16 cellular contexts compared by ENCODE assay signal in genomic region chr2:127664895-127665225, GRCh38. TPM values are rescaled to one million over a fixed set of nuclear protein-coding genes. Genes with fewer than 3 reads are reported as not detected.
DNase-seq lines count a peak whose midpoint lies in the region; ATAC-seq and TF ChIP-seq lines count a peak whose summit lies in the region.
"Had no signal": no experiment of that assay in that cellular context is flagged by ENCODE, and none has a peak within 500 bp of the region (broad histone marks: within the 10 kb centered on the region; RNA-seq: fewer than 3 reads in every experiment).

No MANE protein-coding gene starts in this region.

- TF ChIP-seq CTCF in left ventricle myocardium inferior (IDR thresholded peaks at IDR 0.05; ENCODE audit: borderline replicate concordance) = no peak
- TF ChIP-seq CTCF in gastroesophageal sphincter (IDR thresholded peaks at IDR 0.05) = no peak
- TF ChIP-seq CTCF in ovary (IDR thresholded peaks at IDR 0.05) = no peak
- no peak for TF ChIP-seq CTCF in upper lobe of left lung (IDR thresholded peaks at IDR 0.05)

- no peak for TF ChIP-seq EP300 in gastroesophageal sphincter (IDR thresholded peaks at IDR 0.05)
- TF ChIP-seq EP300 in ovary (IDR thresholded peaks at IDR 0.05) = no peak
- no peak for TF ChIP-seq EP300 in upper lobe of left lung (IDR thresholded peaks at IDR 0.05)

- H3K27me3 ChIP-seq in left ventricle myocardium inferior (ENCODE audit: low read depth) (peaks cover 7% of the 10 kb centered on the region), gastroesophageal sphincter (no peaks in the 10 kb centered on the region), ovary (no peaks in the 10 kb centered on the region), upper lobe of left lung (peaks cover 0 to 6% (median under 1%) of the 10 kb centered on the region in 4 donors)
- H3K27me3 ChIP-seq: SJCRH30 had no signal

- no peaks in the 10 kb centered on the region for H3K9me3 Mint-ChIP-seq in activated CD4-positive, alpha-beta memory T cell treated with anti-CD3 and anti-CD28 coated beads for 36 hours
- no peaks in the 10 kb centered on the region for H3K9me3 Mint-ChIP-seq in activated T-cell treated with anti-CD3 and anti-CD28 coated beads, Interleukin-2, amount 50 U/mL, for 72 hours

- H3K27me3 Mint-ChIP-seq in activated CD4-positive, alpha-beta memory T cell treated with anti-CD3 and anti-CD28 coated beads for 36 hours = peaks cover 49% of the 10 kb centered on the region
- peaks cover 54% of the 10 kb centered on the region for H3K27me3 Mint-ChIP-seq in activated T-cell treated with anti-CD3 and anti-CD28 coated beads, Interleukin-2, amount 50 U/mL, for 72 hours (ENCODE audit: low read depth)

- no peak for TF ChIP-seq POLR2A in gastroesophageal sphincter (IDR thresholded peaks at IDR 0.05)
- no peak for TF ChIP-seq POLR2A in ovary (IDR thresholded peaks at IDR 0.05)
- TF ChIP-seq POLR2A in upper lobe of left lung (IDR thresholded peaks at IDR 0.05) = no peak

- POLR2A ChIA-PET in activated CD4-positive, alpha-beta memory T cell treated with anti-CD3 and anti-CD28 coated beads for 36 hours (lab: Charles Lee) = interaction anchor here (0.5 kb wide), 1 partner anchor 125 kb away, joined by 3 read pairs; no protein-coding TSS in a partner anchor

- H3K4me3 ChIP-seq in left ventricle myocardium inferior = peak overlapping the region; percentile 62
- peak overlapping the region; percentile 2 to 54 for H3K4me3 ChIP-seq in gastroesophageal sphincter
- peak overlapping the region; percentile 26 for H3K4me3 ChIP-seq in ovary
- peak overlapping the region in 3 of 4 donors; percentile 33 to 47 (median 45) for H3K4me3 ChIP-seq in upper lobe of left lung
- H3K4me3 ChIP-seq: GM12878, SJCRH30 had no signal

- CTCF ChIA-PET in activated CD4-positive, alpha-beta memory T cell treated with anti-CD3 and anti-CD28 coated beads for 36 hours (lab: Charles Lee) = no interaction called here

- H3K36me3 ChIP-seq in left ventricle myocardium inferior (peaks cover 11% of the 10 kb centered on the region), gastroesophageal sphincter (peaks cover 0 to 9% of the 10 kb centered on the region in 2 donors), ovary (no peaks in the 10 kb centered on the region), upper lobe of left lung (peaks cover 0 to 8% (median 0%) of the 10 kb centered on the region in 4 donors)
- H3K36me3 ChIP-seq: SJCRH30 had no signal

- intact Hi-C loops in left ventricle myocardium inferior (cut with micrococcal nuclease) = no loop called here
- intact Hi-C loops in Right ventricle myocardium superior (cut with DNase I) = no loop called here
- intact Hi-C loops in ovary (cut with DNase I) = no loop called here
- intact Hi-C loops in activated CD4-positive, alpha-beta memory T cell treated with anti-CD3 and anti-CD28 coated beads for 36 hours (cut with micrococcal nuclease) = no loop called here

- 27 to 60% methylated on average over 3 of the region's 6 CpGs for WGBS in gastroesophageal sphincter (ENCODE audit: low coverage in 1 of 2), 2 donors
- WGBS in ovary, 3 donors = 89 to 95% (median 93%) methylated on average over 6 of the region's 6 CpGs
- WGBS in upper lobe of left lung, 2 donors = 76 to 80% methylated on average over 5 to 6 of the region's 6 CpGs

- no peaks in the 10 kb centered on the region for H3K4me1 Mint-ChIP-seq in activated CD4-positive, alpha-beta memory T cell treated with anti-CD3 and anti-CD28 coated beads for 36 hours (ENCODE audit: low read depth)
- peaks cover 3% of the 10 kb centered on the region for H3K4me1 Mint-ChIP-seq in activated T-cell treated with anti-CD3 and anti-CD28 coated beads, Interleukin-2, amount 50 U/mL, for 72 hours (ENCODE audit: low read depth)

- H3K36me3 Mint-ChIP-seq in activated CD4-positive, alpha-beta memory T cell treated with anti-CD3 and anti-CD28 coated beads for 36 hours = no peaks in the 10 kb centered on the region
- H3K36me3 Mint-ChIP-seq in activated T-cell treated with anti-CD3 and anti-CD28 coated beads, Interleukin-2, amount 50 U/mL, for 72 hours (ENCODE audit: insufficient read depth in 2 of 2) = no peaks in the 10 kb centered on the region

- H3K27ac Mint-ChIP-seq in activated CD4-positive, alpha-beta memory T cell treated with anti-CD3 and anti-CD28 coated beads for 36 hours = no peak overlapping the region
- no peak overlapping the region for H3K27ac Mint-ChIP-seq in activated T-cell treated with anti-CD3 and anti-CD28 coated beads, Interleukin-2, amount 50 U/mL, for 72 hours

- no peak overlapping the region for H3K4me3 Mint-ChIP-seq in activated CD4-positive, alpha-beta memory T cell treated with anti-CD3 and anti-CD28 coated beads for 36 hours
- H3K4me3 Mint-ChIP-seq in activated T-cell treated with anti-CD3 and anti-CD28 coated beads, Interleukin-2, amount 50 U/mL, for 72 hours = no peak overlapping the region

- ATAC-seq in Right ventricle myocardium superior (ENCODE audit: poor library complexity) (no peak), gastroesophageal sphincter (no peak), upper lobe of left lung (ENCODE audit: low FRiP score in 2 of 2) (no peak)
- no peak for ATAC-seq in activated T-cell treated with anti-CD3 and anti-CD28 coated beads, Interleukin-2, amount 50 U/mL, for 72 hours (replicated peaks in 1 of 2)
- ATAC-seq: GM12878, HCT116 had no signal

- DNase-seq in left ventricle myocardium inferior (no peak), Right ventricle myocardium superior (no peak), ovary (peak in 1 of 5 donors; percentile 1), upper lobe of left lung (no peak), HUDEP-2 (lab: John Stamatoyannopoulos, UW; ENCODE audit: unreplicated experiment in 76 of 76) (no peak)
- no peak for DNase-seq in activated CD4-positive, alpha-beta memory T cell treated with anti-CD3 and anti-CD28 coated beads for 36 hours
- DNase-seq in activated T-cell treated with anti-CD3 and anti-CD28 coated beads, Interleukin-2, amount 50 U/mL, for 72 hours = no peak
- DNase-seq: activated CD4-positive, alpha-beta T cell treated with anti-CD3 and anti-CD28 coated beads for 48 hours; NCI-H1436 treated with DMSO at 0.1 percent for 48 hours; occipital lobe; SJCRH30 had no signal

- H3K4me1 ChIP-seq in left ventricle myocardium inferior (peaks cover 97% of the 10 kb centered on the region), gastroesophageal sphincter (peaks cover 8 to 86% (median 47%) of the 10 kb centered on the region in 3 donors), ovary (ENCODE audit: insufficient read depth) (peaks cover 5% of the 10 kb centered on the region), upper lobe of left lung (peaks cover 30 to 55% (median 42%) of the 10 kb centered on the region in 4 donors)
- H3K4me1 ChIP-seq: SJCRH30 had no signal

- peaks cover 3% of the 10 kb centered on the region for H3K9me3 ChIP-seq in left ventricle myocardium inferior (replicated peaks)
- no peaks in the 10 kb centered on the region for H3K9me3 ChIP-seq in gastroesophageal sphincter
- no peaks in the 10 kb centered on the region for H3K9me3 ChIP-seq in ovary
- no peaks in the 10 kb centered on the region for H3K9me3 ChIP-seq in upper lobe of left lung

- H3K27ac ChIP-seq in left ventricle myocardium inferior (replicated peaks) (peak overlapping the region; percentile 99), gastroesophageal sphincter (peak overlapping the region; percentile 70 to 98 (median 82)), ovary (no peak overlapping the region), upper lobe of left lung (peak overlapping the region; percentile 81 to 89 (median 86))
- H3K27ac ChIP-seq: KMS-11, SJCRH30 had no signal

RNA-seq across cellular contexts. Expression of gene LIMS2, which starts 10.5 kb away (rescaled TPM):
- 173 TPM for total RNA-seq in left ventricle myocardium inferior
- 237 TPM for total RNA-seq in Right ventricle myocardium superior
- 100 to 1,000 TPM in 3 of 4 donors, 10 to 100 TPM in 1; 81.4 to 275 (median 124) TPM for total RNA-seq in gastroesophageal sphincter
- total RNA-seq in ovary = 10 to 100 TPM in 4 of 7 donors, 1 to 10 TPM in 3; 3.8 to 70.4 (median 19.1) TPM
- 10 to 100 TPM; 12.7 to 31.0 TPM for polyA plus RNA-seq in ovary
- total RNA-seq in upper lobe of left lung = 100 to 1,000 TPM in 4 of 6 donors, 10 to 100 TPM in 2; 33.6 to 169 (median 109) TPM
- 10 to 100 TPM; 12.3 to 13.1 TPM for total RNA-seq in activated CD4-positive, alpha-beta memory T cell treated with anti-CD3 and anti-CD28 coated beads for 36 hours
- 10 to 100 TPM in 1 of 2 donors, 1 to 10 TPM in 1; 6.4 to 10.3 TPM for total RNA-seq in activated T-cell treated with anti-CD3 and anti-CD28 coated beads, Interleukin-2, amount 50 U/mL, for 72 hours

RNA-seq across cellular contexts. Expression of gene GPR17, which starts 18.9 kb away (rescaled TPM):
- 0.16 TPM for total RNA-seq in left ventricle myocardium inferior
- total RNA-seq in Right ventricle myocardium superior = not detected
- total RNA-seq in gastroesophageal sphincter = under 1 TPM in 1 of 4 donors, not detected in 3; 0.35 TPM
- not detected for total RNA-seq in ovary
- polyA plus RNA-seq in ovary = under 1 TPM in 1 of 2 donors, not detected in 1; 0.18 TPM
- total RNA-seq in upper lobe of left lung = under 1 TPM in 3 of 6 donors, not detected in 3; 0.17 to 0.46 (median 0.24) TPM
- not detected for total RNA-seq in activated CD4-positive, alpha-beta memory T cell treated with anti-CD3 and anti-CD28 coated beads for 36 hours
- total RNA-seq in activated T-cell treated with anti-CD3 and anti-CD28 coated beads, Interleukin-2, amount 50 U/mL, for 72 hours = not detected
- total RNA-seq: fibroblast of lung, GM12878, SJCRH30 had no signal
- polyA plus RNA-seq: fibroblast of lung, GM12878 had no signal

RNA-seq across cellular contexts. Expression of gene SFT2D3, which starts 36.4 kb away (rescaled TPM):
- total RNA-seq in left ventricle myocardium inferior (2.9 TPM), Right ventricle myocardium superior (3.2 TPM), gastroesophageal sphincter (10 to 100 TPM in 2 of 4 donors, 1 to 10 TPM in 2; 7.2 to 15.2 (median 10.3) TPM), ovary (1 to 10 TPM; 6.1 to 9.8 (median 6.9) TPM), upper lobe of left lung (10 to 100 TPM in 2 of 6 donors, 1 to 10 TPM in 4; 6.4 to 13.1 (median 9.1) TPM)
- polyA plus RNA-seq in ovary = 1 to 10 TPM; 5.1 to 8.5 TPM
- total RNA-seq in activated CD4-positive, alpha-beta memory T cell treated with anti-CD3 and anti-CD28 coated beads for 36 hours = 1 to 10 TPM; 3.1 to 3.6 TPM
- total RNA-seq in activated T-cell treated with anti-CD3 and anti-CD28 coated beads, Interleukin-2, amount 50 U/mL, for 72 hours = 1 to 10 TPM; 3.7 to 4.7 TPM

Comparison
In these comparisons a context has a peak if more than half of its experiments do, and no peak if none do; other contexts are left out.
1. H3K27ac ChIP-seq: peak in left ventricle myocardium inferior (single experiment), gastroesophageal sphincter (4 of 4) and upper lobe of left lung (4 of 4); none in ovary (0 of 2).
2. Peak in every context shown above with its lines, with median percentiles within 50 percentile points of each other: H3K4me3 ChIP-seq.